Comparison of ENCODE assay signal across 13 cellular contexts in genomic region chr19:55248166-55248675, GRCh38. TPM values are rescaled to one million over a fixed set of nuclear protein-coding genes. Genes with fewer than 3 reads are reported as not detected.
DNase-seq lines count a peak whose midpoint lies in the region; FAIRE-seq and TF ChIP-seq lines count a peak whose summit lies in the region.
"Had no signal": no experiment of that assay in that cellular context is flagged by ENCODE, and none has a peak within 500 bp of the region (broad histone marks: within the 10 kb centered on the region; RNA-seq: fewer than 3 reads in every experiment).

No MANE protein-coding gene starts in this region.

- H3K36me3 Mint-ChIP-seq in IgD-negative memory B cell: no peaks in the 10 kb centered on the region

- H3K4me2 ChIP-seq in BLaER1 treated with 17β-estradiol and CSF1 and Interleukin-3, amounts not matched to agents 10 nM and 100 nM: peak overlapping the region; percentile 57 to 100 (median 99)
- H3K4me2 ChIP-seq in fibroblast of lung (ENCODE audit: extremely low read depth, insufficient read depth, low read length): no peak overlapping the region

- peaks cover 22 to 31% (median 28%) of the 10 kb centered on the region in 3 donors for H3K4me1 Mint-ChIP-seq in IgD-negative memory B cell

- DNase-seq in fibroblast of lung (ENCODE audit: low read depth in 2 of 2) (no peak), RCC 7860 (ENCODE audit: low spot score) (no peak), NCI-H345 treated with DMSO at 0.1 percent for 48 hours (lab: John Stamatoyannopoulos, UW; ENCODE audit: unreplicated experiment) (no peak), thyroid gland (no peak)
- DNase-seq: activated CD4-positive, alpha-beta T cell treated with anti-CD3 and anti-CD28 coated beads, Interleukin-2, amount 50 U/mL, for 48 hours; NCI-H2029 treated with DMSO at 0.1 percent for 48 hours; ovary; stimulated activated naive CD4-positive, alpha-beta T cell; T-cell had no signal

- no peak overlapping the region for H2AFZ ChIP-seq in fibroblast of lung (ENCODE audit: low read length)

- H3K9me3 ChIP-seq in BLaER1 treated with 17β-estradiol and CSF1 and Interleukin-3, amounts not matched to agents 10 nM and 100 nM (replicated peaks in 1 of 11): no peaks in the 10 kb centered on the region
- H3K9me3 ChIP-seq in fibroblast of lung (ENCODE audit: control insufficient read depth, insufficient read depth, low read depth, low read length): no peaks in the 10 kb centered on the region
- no peaks in the 10 kb centered on the region for H3K9me3 ChIP-seq in thyroid gland
- H3K9me3 ChIP-seq: adrenal gland, ovary had no signal

- no peak overlapping the region for H3K4me3 ChIP-seq in BLaER1 treated with 17β-estradiol and CSF1 and Interleukin-3, amounts not matched to agents 10 nM and 100 nM
- no peak overlapping the region for H3K4me3 ChIP-seq in fibroblast of lung (replicated peaks in 1 of 4; ENCODE audit: control extremely low read depth in 1 of 4, insufficient read depth in 1 of 4, low read depth in 3 of 4, low read length in 4 of 4)
- H3K4me3 ChIP-seq in thyroid gland (replicated peaks in 1 of 3): no peak overlapping the region
- H3K4me3 ChIP-seq: adrenal gland, ovary had no signal

- peaks cover 63 to 68% (median 65%) of the 10 kb centered on the region in 10 experiments for H3K4me1 ChIP-seq in BLaER1 treated with 17β-estradiol and CSF1 and Interleukin-3, amounts not matched to agents 10 nM and 100 nM
- H3K4me1 ChIP-seq in fibroblast of lung (ENCODE audit: control insufficient read depth, extremely low read depth, insufficient read depth, low read length) (no peaks in the 10 kb centered on the region), thyroid gland (peaks cover 5 to 53% of the 10 kb centered on the region in 2 donors)

- no peaks in the 10 kb centered on the region for H3K27me3 Mint-ChIP-seq in IgD-negative memory B cell
- H3K27me3 Mint-ChIP-seq: T-cell had no signal

- peaks cover 63% of the 10 kb centered on the region for H3K79me2 ChIP-seq in fibroblast of lung (ENCODE audit: control insufficient read depth, insufficient read depth, low read length)

- H4K20me1 ChIP-seq in BLaER1 treated with 17β-estradiol and CSF1 and Interleukin-3, amounts not matched to agents 10 nM and 100 nM: peaks cover 100% of the 10 kb centered on the region in 11 experiments
- H4K20me1 ChIP-seq in fibroblast of lung (ENCODE audit: control insufficient read depth, extremely low read depth, insufficient read depth, low read length): peaks cover 3% of the 10 kb centered on the region

- TF ChIP-seq CTCF in fibroblast of lung (conservative IDR thresholded peaks at IDR 0.05 in 1 of 2, IDR thresholded peaks at IDR 0.05 in 1 of 2; ENCODE audit: low read depth in 1 of 2, low read length in 2 of 2) (no peak), thyroid gland (IDR thresholded peaks at IDR 0.05) (no peak)

- no peak for TF ChIP-seq POLR2A in thyroid gland (IDR thresholded peaks at IDR 0.05)

- H3K27me3 ChIP-seq in BLaER1 treated with 17β-estradiol and CSF1 and Interleukin-3, amounts not matched to agents 10 nM and 100 nM: no peaks in the 10 kb centered on the region
- no peaks in the 10 kb centered on the region for H3K27me3 ChIP-seq in fibroblast of lung (ENCODE audit: control insufficient read depth, insufficient read depth, low read length)
- no peaks in the 10 kb centered on the region for H3K27me3 ChIP-seq in thyroid gland
- H3K27me3 ChIP-seq: adrenal gland, ovary had no signal

- peak overlapping the region in 2 of 4 donors; percentile 14 to 54 for H3K4me3 Mint-ChIP-seq in IgD-negative memory B cell

- H3K9me3 Mint-ChIP-seq in IgD-negative memory B cell: no peaks in the 10 kb centered on the region
- H3K9me3 Mint-ChIP-seq: T-cell had no signal

- no peak for FAIRE-seq in RCC 7860 (lab: Jason Lieb, UNC)
- FAIRE-seq: G401.6 had no signal

- intact Hi-C loops in thyroid gland (cut with DNase I): no loop called here

- peak overlapping the region; percentile 1 to 77 (median 33); a peak in 12 of 22 replicates for H3K27ac ChIP-seq in BLaER1 treated with 17β-estradiol and CSF1 and Interleukin-3, amounts not matched to agents 10 nM and 100 nM
- peak overlapping the region; percentile 1 for H3K27ac ChIP-seq in fibroblast of lung (ENCODE audit: insufficient read depth, low read length)
- no peak overlapping the region for H3K27ac ChIP-seq in thyroid gland
- H3K27ac ChIP-seq: ovary had no signal

- WGBS in thyroid gland, 2 donors: 82 to 90% methylated on average over 8 to 10 of the region's 10 CpGs

- peak overlapping the region in 10 of 11 experiments; percentile 18 to 63 (median 48); a peak in 18 of 22 replicates for H3K9ac ChIP-seq in BLaER1 treated with 17β-estradiol and CSF1 and Interleukin-3, amounts not matched to agents 10 nM and 100 nM
- H3K9ac ChIP-seq in fibroblast of lung (ENCODE audit: insufficient read depth, low read length): no peak overlapping the region

- H3K36me3 ChIP-seq in BLaER1 treated with 17β-estradiol and CSF1 and Interleukin-3, amounts not matched to agents 10 nM and 100 nM: peaks cover 46 to 93% (median 80%) of the 10 kb centered on the region in 11 experiments
- peaks cover 11% of the 10 kb centered on the region for H3K36me3 ChIP-seq in fibroblast of lung (ENCODE audit: control insufficient read depth, insufficient read depth, low read length)
- peaks cover 32 to 33% of the 10 kb centered on the region in 2 donors for H3K36me3 ChIP-seq in thyroid gland
- H3K36me3 ChIP-seq: ovary had no signal

- H3K27ac Mint-ChIP-seq in IgD-negative memory B cell: peak overlapping the region in 2 of 3 donors; percentile 60 to 82

RNA-seq across cellular contexts. Expression of gene PPP6R1, which starts 10.6 kb away (rescaled TPM):
- polyA plus RNA-seq in IgD-negative memory B cell (47.0 TPM), fibroblast of lung (28.5 and 43.1 TPM in 2 replicates)
- total RNA-seq in fibroblast of lung (19.3 and 34.0 TPM in 2 replicates), thyroid gland (10 to 100 TPM; 26.1 to 99.8 (median 54.2) TPM)
- polyA plus RNA-seq in fibroblast of lung (2012): 31.9 and 51.3 TPM in 2 replicates
- polyA minus RNA-seq in fibroblast of lung (ENCODE audit: low replicate concordance): 114 and 154 TPM in 2 replicates

RNA-seq across cellular contexts. Expression of gene TMEM86B, which starts 19.7 kb away (rescaled TPM):
- polyA plus RNA-seq in IgD-negative memory B cell: 1.4 TPM
- 1.3 TPM in 2 replicates for total RNA-seq in fibroblast of lung
- 0.34 and 0.62 TPM in 2 replicates for polyA plus RNA-seq in fibroblast of lung
- 1.3 and 1.8 TPM in 2 replicates for polyA plus RNA-seq in fibroblast of lung (2012)
- polyA minus RNA-seq in fibroblast of lung (ENCODE audit: low replicate concordance): 1.7 and 1.8 TPM in 2 replicates
- total RNA-seq in thyroid gland: 1 to 10 TPM; 1.6 to 5.8 (median 2.9) TPM

RNA-seq across cellular contexts. Expression of gene HSPBP1, which starts 31.7 kb away (rescaled TPM):
- polyA plus RNA-seq in IgD-negative memory B cell: 34.1 TPM
- total RNA-seq in fibroblast of lung: 19.8 and 21.5 TPM in 2 replicates
- polyA plus RNA-seq in fibroblast of lung: 12.5 and 15.8 TPM in 2 replicates
- 26.9 and 42.7 TPM in 2 replicates for polyA plus RNA-seq in fibroblast of lung (2012)
- polyA minus RNA-seq in fibroblast of lung (ENCODE audit: low replicate concordance): 20.4 and 22.7 TPM in 2 replicates
- total RNA-seq in thyroid gland: 10 to 100 TPM; 24.2 to 48.4 (median 31.2) TPM

RNA-seq across cellular contexts. Expression of gene BRSK1, which starts 35.6 kb away (rescaled TPM):
- polyA plus RNA-seq in IgD-negative memory B cell (0.34 TPM), fibroblast of lung (5.1 and 8.4 TPM in 2 replicates)
- total RNA-seq in fibroblast of lung (3.9 and 5.1 TPM in 2 replicates), thyroid gland (1 to 10 TPM in 1 of 4 donors, under 1 TPM in 1, not detected in 2; 0.83 to 1.2 TPM)
- polyA plus RNA-seq in fibroblast of lung (2012): 3.2 and 4.5 TPM in 2 replicates
- polyA minus RNA-seq in fibroblast of lung (ENCODE audit: low replicate concordance): 5.6 TPM in 2 replicates

RNA-seq across cellular contexts. Expression of gene PTPRH, which starts 38.9 kb away (rescaled TPM):
- not detected for polyA plus RNA-seq in IgD-negative memory B cell
- 7.7 and 19.5 TPM in 2 replicates for total RNA-seq in fibroblast of lung
- 2.5 and 4.4 TPM in 2 replicates for polyA plus RNA-seq in fibroblast of lung
- 2.9 and 5.2 TPM in 2 replicates for polyA plus RNA-seq in fibroblast of lung (2012)
- 14.9 and 20.1 TPM in 2 replicates for polyA minus RNA-seq in fibroblast of lung (ENCODE audit: low replicate concordance)
- total RNA-seq in thyroid gland: 1 to 10 TPM in 1 of 4 donors, under 1 TPM in 2, not detected in 1; 0.11 to 2.6 (median 0.54) TPM

Comparison
In these comparisons a context has a peak if more than half of its experiments do, and no peak if none do; other contexts are left out.
1. H3K27ac ChIP-seq: peak in BLaER1 treated with 17β-estradiol and CSF1 and Interleukin-3, amounts not matched to agents 10 nM and 100 nM (11 of 11) and fibroblast of lung (single experiment); none in thyroid gland (0 of 3).